5 cellular contexts compared by ENCODE assay signal in the genomic region with DNA sequence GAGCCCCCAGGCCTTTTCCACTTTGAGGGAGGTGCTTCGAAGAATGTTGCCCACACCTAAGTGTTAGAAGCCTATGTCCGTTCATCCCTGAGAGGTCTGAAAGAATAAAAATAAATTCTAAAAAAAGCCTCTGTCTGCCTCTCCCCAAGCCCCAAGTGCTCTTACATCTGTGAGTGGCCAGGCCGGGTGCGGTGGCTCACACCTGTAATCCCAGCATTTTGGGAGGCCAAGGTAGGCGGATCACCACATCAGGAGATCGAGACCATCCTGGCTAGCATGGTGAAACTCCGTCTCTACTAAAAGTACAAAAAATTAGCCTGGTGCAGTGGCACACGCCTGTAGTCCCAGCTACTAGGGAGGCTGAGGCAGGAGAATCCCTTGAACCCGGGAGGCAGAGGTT. TPM values are rescaled to one million over a fixed set of nuclear protein-coding genes. Genes with fewer than 3 reads are reported as not detected.
"Had no signal": no experiment of that assay in that cellular context is flagged by ENCODE, and none has a peak within 500 bp of the region (broad histone marks: within the 10 kb centered on the region; RNA-seq: fewer than 3 reads in every experiment).

No MANE protein-coding gene starts in this region.

RNA-seq across cellular contexts. Expression of gene CES3, which starts 16.1 kb away (rescaled TPM):
- total RNA-seq: GM23248, IMR-90 had no signal
- polyA plus RNA-seq: GM23248 had no signal

RNA-seq across cellular contexts. Expression of gene RRAD, which starts 19.6 kb away (rescaled TPM):
- total RNA-seq: H4, HT1080 had no signal

RNA-seq across cellular contexts. Expression of gene CDH16, which starts 26.3 kb away (rescaled TPM):
- total RNA-seq: GM23248, H4, H7, HT1080, IMR-90 had no signal
- polyA plus RNA-seq: GM23248, IMR-90 had no signal
